Comparison of ENCODE assay signal across 8 cellular contexts in genomic region chr20:59042796-59043621, GRCh38. TPM values are rescaled to one million over a fixed set of nuclear protein-coding genes. Genes with fewer than 3 reads are reported as not detected.
A peak's percentile ranks its signal among the peaks of the same experiment; 100 is the strongest.
DNase-seq lines count a peak whose midpoint lies in the region; ATAC-seq and TF ChIP-seq lines count a peak whose summit lies in the region.

No MANE protein-coding gene starts in this region.

- BruUV-seq in mammary epithelial cell (replicated peaks; lab: Mats Ljungman, UMichigan): no TSS peak

- peak; percentile 91 for DNase-seq in ACHN
- peak; percentile 97 for DNase-seq in NCI-H2196 (lab: John Stamatoyannopoulos, UW; ENCODE audit: unreplicated experiment)
- DNase-seq in WERI-Rb-1: peak; percentile 91
- peak; percentile 88 for DNase-seq in mammary epithelial cell
- peak; percentile 90 for DNase-seq in inferior parietal cortex (ENCODE audit: extremely low spot score)
- DNase-seq in smooth muscle cell of the brain vasculature (ENCODE audit: low read depth, low spot score): peak; percentile 78

- peaks cover 20% of the 10 kb centered on the region for H3K4me1 ChIP-seq in mammary epithelial cell (ENCODE audit: insufficient read depth, low read length)

- ATAC-seq in GM18870 (IDR thresholded peaks at IDR 0.05; ENCODE audit: unreplicated experiment) (peak; percentile 72), HG03103 (IDR thresholded peaks at IDR 0.05; ENCODE audit: low read depth, unreplicated experiment) (peak; percentile 91)

- peak overlapping the region; percentile 98 for H2AFZ ChIP-seq in mammary epithelial cell (ENCODE audit: low read depth, low read length)

- H3K79me2 ChIP-seq in mammary epithelial cell (ENCODE audit: insufficient read depth, low read length): peaks cover 46% of the 10 kb centered on the region

- H3K4me3 ChIP-seq in WERI-Rb-1 (ENCODE audit: low read depth, low read length) (peak overlapping the region; percentile 69), mammary epithelial cell (replicated peaks in 1 of 3; ENCODE audit: insufficient read depth in 1 of 3, low read depth in 2 of 3, low read length in 3 of 3) (peak overlapping the region; percentile 45 to 84 (median 76))

- no peak overlapping the region for H3K9ac ChIP-seq in mammary epithelial cell (ENCODE audit: insufficient read depth, low read length)

- H3K9me3 ChIP-seq in WERI-Rb-1 (ENCODE audit: severe bottlenecking) (no peaks in the 10 kb centered on the region), mammary epithelial cell (replicated peaks; ENCODE audit: insufficient read depth, low read length) (no peaks in the 10 kb centered on the region)

- peak overlapping the region; percentile 77 for H3K27ac ChIP-seq in WERI-Rb-1
- H3K27ac ChIP-seq in mammary epithelial cell (ENCODE audit: insufficient read depth, low read depth, low read length): peak overlapping the region; percentile 64

- H3K27me3 ChIP-seq in WERI-Rb-1 (ENCODE audit: insufficient read depth, low read depth, severe bottlenecking) (no peaks in the 10 kb centered on the region), mammary epithelial cell (ENCODE audit: insufficient read depth, low read length) (no peaks in the 10 kb centered on the region)

- intact Hi-C loops in mammary epithelial cell (cut with micrococcal nuclease): loop anchor here (5.0 kb wide), 1 partner anchor 39 kb away; no protein-coding TSS in a partner anchor

- in situ Hi-C loops in ACHN (cut with HindIII; ENCODE audit: low pct_ligation_motif_present, low pct_unique_long_range_greater_than_20kb, low sequenced_read_pairs) (no loop called here), mammary epithelial cell (cut with MboI; ENCODE audit: low sequenced_read_pairs in 2 of 2) (no loop called here)

- CTCF ChIA-PET in mammary epithelial cell (lab: Charles Lee; ENCODE audit: low non-redundant PET): no interaction called here

- 5% methylated on average over 12 of the region's 66 CpGs for WGBS in mammary epithelial cell (ENCODE audit: low coverage, missing lambda C conversion rate)

- peaks cover 29% of the 10 kb centered on the region for H3K36me3 ChIP-seq in WERI-Rb-1
- H3K36me3 ChIP-seq in mammary epithelial cell (ENCODE audit: insufficient read depth, low read length): peaks cover 7% of the 10 kb centered on the region

- TF ChIP-seq CTCF in WERI-Rb-1 (IDR thresholded peaks at IDR 0.05; ENCODE audit: low read depth, low read length) (no peak), mammary epithelial cell (conservative IDR thresholded peaks at IDR 0.05 in 1 of 2, IDR thresholded peaks at IDR 0.05 in 1 of 2; ENCODE audit: extremely low read depth in 1 of 2, insufficient read depth in 1 of 2, low read depth in 1 of 2, low read length in 2 of 2) (no peak)

- dilution Hi-C loops in mammary epithelial cell (cut with HindIII; ENCODE audit: low sequenced_read_pairs): loop anchor here (5.0 kb wide), 1 partner anchor 36 kb away; the partner anchor contains the start of gene CTSZ

- H4K20me1 ChIP-seq in mammary epithelial cell (ENCODE audit: insufficient read depth, low read length): no peaks in the 10 kb centered on the region

- H3K4me2 ChIP-seq in mammary epithelial cell (ENCODE audit: insufficient read depth, low read depth, low read length): peak overlapping the region; percentile 89

RNA-seq across cellular contexts. Expression of gene PRELID3B, which starts 0.4 kb away (rescaled TPM):
- total RNA-seq in mammary epithelial cell: 100 to 1,000 TPM in 1 of 2 donors, 10 to 100 TPM in 1; 81.2 to 103 TPM
- polyA plus RNA-seq in mammary epithelial cell: 49.5 TPM
- 91.4 TPM for polyA minus RNA-seq in mammary epithelial cell

RNA-seq across cellular contexts. Expression of gene ATP5F1E, which starts 10.9 kb away (rescaled TPM):
- 10 to 100 TPM; 13.7 to 75.4 TPM for total RNA-seq in mammary epithelial cell
- 39.1 TPM for polyA plus RNA-seq in mammary epithelial cell
- polyA minus RNA-seq in mammary epithelial cell: 9.7 TPM

RNA-seq across cellular contexts. Expression of gene TUBB1, which starts 23.8 kb away (rescaled TPM):
- not detected for total RNA-seq in mammary epithelial cell
- polyA plus RNA-seq in mammary epithelial cell: 0.01 TPM
- not detected for polyA minus RNA-seq in mammary epithelial cell

RNA-seq across cellular contexts. Expression of gene CTSZ, which starts 36.0 kb away (rescaled TPM):
- 100 to 1,000 TPM; 138 to 139 TPM for total RNA-seq in mammary epithelial cell
- polyA plus RNA-seq in mammary epithelial cell: 156 TPM
- 116 TPM for polyA minus RNA-seq in mammary epithelial cell

Comparison
In these comparisons a context has a peak if more than half of its experiments do, and no peak if none do; other contexts are left out.
1. Peak in every context shown above with its lines: DNase-seq, ATAC-seq, H3K4me3 ChIP-seq and H3K27ac ChIP-seq.